12 cellular contexts compared by ENCODE assay signal in genomic region chr2:172513935-172514586, GRCh38. TPM values are rescaled to one million over a fixed set of nuclear protein-coding genes. Genes with fewer than 3 reads are reported as not detected.
A peak's percentile ranks its signal among the peaks of the same experiment; 100 is the strongest.
DNase-seq lines count a peak whose midpoint lies in the region; ATAC-seq lines count a peak whose summit lies in the region.
"Had no signal": no experiment of that assay in that cellular context is flagged by ENCODE, and none has a peak within 500 bp of the region (broad histone marks: within the 10 kb centered on the region; RNA-seq: fewer than 3 reads in every experiment).

No MANE protein-coding gene starts in this region.

- no peak overlapping the region for H3K27ac Mint-ChIP-seq in immature natural killer cell
- no peak overlapping the region for H3K27ac Mint-ChIP-seq in activated naive CD4-positive, alpha-beta T cell treated with anti-CD3 and anti-CD28 coated beads for 36 hours
- H3K27ac Mint-ChIP-seq: activated CD8-positive, alpha-beta memory T cell treated with anti-CD3 and anti-CD28 coated beads, Interleukin-2, amount 10 ng/mL, durations not matched to agents 7 days and 5 days; activated naive CD8-positive, alpha-beta T cell had no signal

- no peak for ATAC-seq in stimulated activated naive CD8-positive, alpha-beta T cell treated with anti-CD3 and anti-CD28 coated beads, Interleukin-15, Interleukin-2, amounts not matched to agents 100 U/mL and 50 U/mL, for 24 hours
- ATAC-seq: activated CD8-positive, alpha-beta memory T cell treated with anti-CD3 and anti-CD28 coated beads, Interleukin-2, amount 10 ng/mL, durations not matched to agents 7 days and 5 days; esophagus mucosa had no signal

- no peak overlapping the region for H3K4me3 Mint-ChIP-seq in immature natural killer cell
- H3K4me3 Mint-ChIP-seq in activated naive CD4-positive, alpha-beta T cell treated with anti-CD3 and anti-CD28 coated beads for 36 hours, result no peak overlapping the region
- H3K4me3 Mint-ChIP-seq: activated CD8-positive, alpha-beta memory T cell treated with anti-CD3 and anti-CD28 coated beads, Interleukin-2, amount 10 ng/mL, durations not matched to agents 7 days and 5 days; activated naive CD8-positive, alpha-beta T cell; CD4-positive, CD25-positive, alpha-beta regulatory T cell had no signal

- H3K27me3 Mint-ChIP-seq in immature natural killer cell (ENCODE audit: low read depth in 3 of 3), result no peaks in the 10 kb centered on the region
- H3K27me3 Mint-ChIP-seq in activated naive CD4-positive, alpha-beta T cell treated with anti-CD3 and anti-CD28 coated beads for 36 hours (ENCODE audit: low read depth), result no peaks in the 10 kb centered on the region
- H3K27me3 Mint-ChIP-seq: activated CD8-positive, alpha-beta memory T cell treated with anti-CD3 and anti-CD28 coated beads, Interleukin-2, amount 10 ng/mL, durations not matched to agents 7 days and 5 days; activated naive CD8-positive, alpha-beta T cell; CD4-positive, CD25-positive, alpha-beta regulatory T cell had no signal

- intact Hi-C loops in activated naive CD4-positive, alpha-beta T cell treated with anti-CD3 and anti-CD28 coated beads for 36 hours (cut with micrococcal nuclease), result loop anchor here (5.0 kb wide), 1 partner anchor 43 kb away; the partner anchor contains the start of gene PDK1

- DNase-seq in KBM-7, result peak; percentile 99
- peak; percentile 70 for DNase-seq in UCSD-AML1 (lab: John Stamatoyannopoulos, UW; ENCODE audit: unreplicated experiment)
- peak in 34 of 51 donors; percentile 0 to 67 (median 13) for DNase-seq in hypothalamus (lab: John Stamatoyannopoulos, UW)
- DNase-seq in immature natural killer cell, result no peak
- DNase-seq in activated naive CD4-positive, alpha-beta T cell treated with anti-CD3 and anti-CD28 coated beads for 36 hours, result no peak
- DNase-seq in stimulated activated naive CD8-positive, alpha-beta T cell treated with anti-CD3 and anti-CD28 coated beads, Interleukin-15, Interleukin-2, amounts not matched to agents 100 U/mL and 50 U/mL, for 24 hours, result no peak
- DNase-seq in NCI-H187 treated with DMSO at 0.1 percent for 48 hours (lab: John Stamatoyannopoulos, UW), result no peak
- DNase-seq: activated CD8-positive, alpha-beta memory T cell treated with anti-CD3 and anti-CD28 coated beads, Interleukin-2, amount 10 ng/mL, durations not matched to agents 7 days and 5 days; CD4-positive, CD25-positive, alpha-beta regulatory T cell had no signal

- H3K27me3 ChIP-seq in skeletal muscle satellite cell (ENCODE audit: control insufficient read depth, insufficient read depth, low read length), result no peaks in the 10 kb centered on the region

- peaks cover 14 to 25% (median 17%) of the 10 kb centered on the region in 3 donors for H3K36me3 Mint-ChIP-seq in immature natural killer cell
- H3K36me3 Mint-ChIP-seq in activated naive CD4-positive, alpha-beta T cell treated with anti-CD3 and anti-CD28 coated beads for 36 hours (ENCODE audit: low read depth), result peaks cover 19% of the 10 kb centered on the region

- in situ Hi-C loops in KBM-7 (cut with MboI; ENCODE audit: low pct_unique_long_range_greater_than_20kb, low sequenced_read_pairs), result no loop called here

- H3K9me3 Mint-ChIP-seq in immature natural killer cell, result peaks cover 0 to 26% (median 16%) of the 10 kb centered on the region in 6 donors
- peaks cover 26% of the 10 kb centered on the region for H3K9me3 Mint-ChIP-seq in activated naive CD4-positive, alpha-beta T cell treated with anti-CD3 and anti-CD28 coated beads for 36 hours

- H3K9me3 ChIP-seq in skeletal muscle satellite cell (replicated peaks; ENCODE audit: low read length), result peaks cover 11% of the 10 kb centered on the region

- CTCF ChIA-PET in activated naive CD4-positive, alpha-beta T cell treated with anti-CD3 and anti-CD28 coated beads for 36 hours (lab: Charles Lee), result interaction anchor here (0.6 kb wide), 1 partner anchor 20 kb away, joined by 5 read pairs; no protein-coding TSS in a partner anchor

- peaks cover 3% of the 10 kb centered on the region for H3K4me1 ChIP-seq in skeletal muscle satellite cell (ENCODE audit: control insufficient read depth, insufficient read depth, low read length)

- peak overlapping the region; percentile 15 for H3K4me2 ChIP-seq in skeletal muscle satellite cell (ENCODE audit: low read length)

- H3K9ac ChIP-seq in skeletal muscle satellite cell (ENCODE audit: low read depth, low read length), result no peak overlapping the region

- H3K4me3 ChIP-seq in skeletal muscle satellite cell (ENCODE audit: low read length), result no peak overlapping the region

- H3K4me1 Mint-ChIP-seq in immature natural killer cell, result peaks cover 8 to 14% of the 10 kb centered on the region in 2 donors
- peaks cover 16% of the 10 kb centered on the region for H3K4me1 Mint-ChIP-seq in activated naive CD4-positive, alpha-beta T cell treated with anti-CD3 and anti-CD28 coated beads for 36 hours (ENCODE audit: low read depth)

- H3K36me3 ChIP-seq in skeletal muscle satellite cell (ENCODE audit: insufficient read depth, low read length), result no peaks in the 10 kb centered on the region

RNA-seq across cellular contexts. Expression of gene PDK1, which starts 41.8 kb away (rescaled TPM):
- 29.7 and 45.4 TPM in 2 replicates for total RNA-seq in skeletal muscle satellite cell (2012; rRNA removed)
- 10 to 100 TPM in 1 of 3 donors, 1 to 10 TPM in 2; 9.9 to 14.4 (median 10.0) TPM for polyA plus RNA-seq in immature natural killer cell
- total RNA-seq in activated naive CD4-positive, alpha-beta T cell treated with anti-CD3 and anti-CD28 coated beads for 36 hours, result 10 to 100 TPM; 31.9 to 35.3 TPM

Comparison
In these comparisons a context has a peak if more than half of its experiments do, and no peak if none do; other contexts are left out.
1. DNase-seq: peak in KBM-7 (single experiment), UCSD-AML1 (single experiment) and hypothalamus (34 of 51); none in immature natural killer cell (0 of 3), activated naive CD4-positive, alpha-beta T cell treated with anti-CD3 and anti-CD28 coated beads for 36 hours (single experiment), stimulated activated naive CD8-positive, alpha-beta T cell treated with anti-CD3 and anti-CD28 coated beads, Interleukin-15, Interleukin-2, amounts not matched to agents 100 U/mL and 50 U/mL, for 24 hours (single experiment) and NCI-H187 treated with DMSO at 0.1 percent for 48 hours (single experiment).